In the genomic region with DNA sequence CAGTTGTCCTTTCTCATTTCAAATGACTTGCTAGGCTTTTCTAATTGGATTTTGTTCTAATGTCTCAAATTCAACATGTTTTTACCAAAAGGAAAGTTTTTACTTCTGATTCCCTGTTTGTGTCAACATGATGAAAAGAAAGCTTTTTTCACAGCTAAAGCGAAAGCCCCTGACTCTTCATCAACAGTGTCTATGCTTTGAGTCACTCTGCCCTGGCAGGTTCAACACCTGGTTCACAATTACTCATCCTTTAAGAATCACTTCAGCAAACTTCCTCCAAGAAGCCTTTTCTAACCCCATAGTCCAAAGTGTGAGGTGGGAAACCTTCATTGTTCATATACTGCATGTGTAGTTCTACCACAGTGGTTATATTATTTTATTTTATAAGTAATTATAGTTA, we compare ENCODE assay signal across 13 cellular contexts. TPM values are rescaled to one million over a fixed set of nuclear protein-coding genes. Genes with fewer than 3 reads are reported as not detected.
DNase-seq lines count a peak whose midpoint lies in the region; ATAC-seq and TF ChIP-seq lines count a peak whose summit lies in the region.
"Had no signal": no experiment of that assay in that cellular context is flagged by ENCODE, and none has a peak within 500 bp of the region (broad histone marks: within the 10 kb centered on the region; RNA-seq: fewer than 3 reads in every experiment).

No MANE protein-coding gene starts in this region.

- no peak overlapping the region for H3K4me3 Mint-ChIP-seq in WTC11
- H3K4me3 Mint-ChIP-seq: B cell, nephron had no signal

- WGBS in tibial nerve, 2 donors: 86 to 95% methylated on average over 1 of the region's 1 CpG

- TF ChIP-seq CTCF in RWPE2 (IDR thresholded peaks at IDR 0.05; ENCODE audit: poor library complexity, severe bottlenecking): no peak
- no peak for TF ChIP-seq CTCF in tibial nerve (IDR thresholded peaks at IDR 0.05)
- TF ChIP-seq CTCF in WTC11 (IDR thresholded peaks at IDR 0.05): no peak

- H3K27me3 ChIP-seq in RWPE2 (ENCODE audit: insufficient read depth, poor library complexity, severe bottlenecking) (no peaks in the 10 kb centered on the region), tibial nerve (no peaks in the 10 kb centered on the region)

- TF ChIP-seq EP300 in tibial nerve (IDR thresholded peaks at IDR 0.05): no peak

- H3K27me3 Mint-ChIP-seq in WTC11 (ENCODE audit: low read depth): no peaks in the 10 kb centered on the region; the same call in 1 of the 2 replicates

- CTCF ChIA-PET in WTC11 (lab: Charles Lee): no interaction called here

- no peaks in the 10 kb centered on the region for H3K36me3 Mint-ChIP-seq in WTC11

- TF ChIP-seq POLR2A in tibial nerve (IDR thresholded peaks at IDR 0.05): no peak

- peak overlapping the region; percentile 95 for H3K27ac ChIP-seq in RWPE2 (ENCODE audit: poor library complexity, severe bottlenecking)
- H3K27ac ChIP-seq in tibial nerve: no peak overlapping the region
- H3K27ac ChIP-seq: GM23248 had no signal

- H3K4me1 ChIP-seq in RWPE2 (ENCODE audit: insufficient read depth, poor library complexity, severe bottlenecking) (peaks cover 65% of the 10 kb centered on the region), tibial nerve (no peaks in the 10 kb centered on the region)

- H3K36me3 ChIP-seq in RWPE2 (ENCODE audit: low read depth) (no peaks in the 10 kb centered on the region), tibial nerve (no peaks in the 10 kb centered on the region)

- POLR2A ChIA-PET in WTC11 (lab: Charles Lee): no interaction called here

- H3K4me3 ChIP-seq in RWPE2 (ENCODE audit: severe bottlenecking): no peak overlapping the region
- no peak overlapping the region for H3K4me3 ChIP-seq in tibial nerve
- H3K4me3 ChIP-seq: GM23248 had no signal

- DNase-seq in DMS53 (lab: John Stamatoyannopoulos, UW): peak; percentile 57
- no peak for DNase-seq in RWPE2 (ENCODE audit: low spot score)
- DNase-seq in tibial nerve (ENCODE audit: low spot score in 2 of 2): no peak
- no peak for DNase-seq in stimulated activated CD4-positive, alpha-beta T cell treated with anti-CD3 and anti-CD28 coated beads, Interleukin-15, amount 100 ng/mL, for 24 hours
- DNase-seq in C1 segment of cervical spinal cord (lab: John Stamatoyannopoulos, UW): no peak
- DNase-seq in WTC11 (ENCODE audit: low spot score): no peak
- DNase-seq: amygdala, GM23248, NCI-H2171 had no signal

- no peaks in the 10 kb centered on the region for H3K9me3 Mint-ChIP-seq in WTC11

- peaks cover 15% of the 10 kb centered on the region for H3K4me1 Mint-ChIP-seq in WTC11
- H3K4me1 Mint-ChIP-seq: B cell had no signal

- no peaks in the 10 kb centered on the region for H3K9me3 ChIP-seq in RWPE2 (ENCODE audit: severe bottlenecking)
- H3K9me3 ChIP-seq in tibial nerve: no peaks in the 10 kb centered on the region

- H3K27ac Mint-ChIP-seq in WTC11: no peak overlapping the region
- H3K27ac Mint-ChIP-seq: B cell, nephron had no signal

- ATAC-seq in GM19351 (IDR thresholded peaks at IDR 0.05; ENCODE audit: unreplicated experiment) (peak; percentile 90), HG02973 (IDR thresholded peaks at IDR 0.05; ENCODE audit: unreplicated experiment) (peak; percentile 86), RWPE2 (ENCODE audit: low read depth) (peak; percentile 78), WTC11 (no peak)

TF ChIP-seq in WTC11, 78 proteins besides CTCF, POLR2A, EP300 and RAD21 (continues in another document):
- TF ChIP-seq TEAD4 (CRISPR knock-in tag; IDR thresholded peaks at IDR 0.05) (no peak), NR2C2 (CRISPR knock-in tag; IDR thresholded peaks at IDR 0.05) (no peak), ZNF232 (CRISPR knock-in tag; IDR thresholded peaks at IDR 0.05) (no peak), GRHL2 (CRISPR knock-in tag; IDR thresholded peaks at IDR 0.05; ENCODE audit: insufficient replicate concordance, severe bottlenecking) (no peak), FOXJ3 (CRISPR knock-in tag; IDR thresholded peaks at IDR 0.05; ENCODE audit: borderline replicate concordance) (no peak), NFYB (CRISPR knock-in tag; conservative IDR thresholded peaks at IDR 0.05; ENCODE audit: low read depth) (no peak)
- TF ChIP-seq, protein P1, sequence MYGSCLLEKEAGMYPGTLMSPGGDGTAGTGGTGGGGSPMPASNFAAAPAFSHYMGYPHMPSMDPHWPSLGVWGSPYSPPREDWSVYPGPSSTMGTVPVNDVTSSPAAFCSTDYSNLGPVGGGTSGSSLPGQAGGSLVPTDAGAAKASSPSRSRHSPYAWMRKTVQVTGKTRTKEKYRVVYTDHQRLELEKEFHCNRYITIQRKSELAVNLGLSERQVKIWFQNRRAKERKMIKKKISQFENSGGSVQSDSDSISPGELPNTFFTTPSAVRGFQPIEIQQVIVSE (CRISPR knock-in tag; IDR thresholded peaks at IDR 0.05; ENCODE audit: borderline replicate concordance): no peak
- TF ChIP-seq, protein P2, sequence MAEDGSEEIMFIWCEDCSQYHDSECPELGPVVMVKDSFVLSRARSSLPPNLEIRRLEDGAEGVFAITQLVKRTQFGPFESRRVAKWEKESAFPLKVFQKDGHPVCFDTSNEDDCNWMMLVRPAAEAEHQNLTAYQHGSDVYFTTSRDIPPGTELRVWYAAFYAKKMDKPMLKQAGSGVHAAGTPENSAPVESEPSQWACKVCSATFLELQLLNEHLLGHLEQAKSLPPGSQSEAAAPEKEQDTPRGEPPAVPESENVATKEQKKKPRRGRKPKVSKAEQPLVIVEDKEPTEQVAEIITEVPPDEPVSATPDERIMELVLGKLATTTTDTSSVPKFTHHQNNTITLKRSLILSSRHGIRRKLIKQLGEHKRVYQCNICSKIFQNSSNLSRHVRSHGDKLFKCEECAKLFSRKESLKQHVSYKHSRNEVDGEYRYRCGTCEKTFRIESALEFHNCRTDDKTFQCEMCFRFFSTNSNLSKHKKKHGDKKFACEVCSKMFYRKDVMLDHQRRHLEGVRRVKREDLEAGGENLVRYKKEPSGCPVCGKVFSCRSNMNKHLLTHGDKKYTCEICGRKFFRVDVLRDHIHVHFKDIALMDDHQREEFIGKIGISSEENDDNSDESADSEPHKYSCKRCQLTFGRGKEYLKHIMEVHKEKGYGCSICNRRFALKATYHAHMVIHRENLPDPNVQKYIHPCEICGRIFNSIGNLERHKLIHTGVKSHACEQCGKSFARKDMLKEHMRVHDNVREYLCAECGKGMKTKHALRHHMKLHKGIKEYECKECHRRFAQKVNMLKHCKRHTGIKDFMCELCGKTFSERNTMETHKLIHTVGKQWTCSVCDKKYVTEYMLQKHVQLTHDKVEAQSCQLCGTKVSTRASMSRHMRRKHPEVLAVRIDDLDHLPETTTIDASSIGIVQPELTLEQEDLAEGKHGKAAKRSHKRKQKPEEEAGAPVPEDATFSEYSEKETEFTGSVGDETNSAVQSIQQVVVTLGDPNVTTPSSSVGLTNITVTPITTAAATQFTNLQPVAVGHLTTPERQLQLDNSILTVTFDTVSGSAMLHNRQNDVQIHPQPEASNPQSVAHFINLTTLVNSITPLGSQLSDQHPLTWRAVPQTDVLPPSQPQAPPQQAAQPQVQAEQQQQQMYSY (CRISPR knock-in tag; IDR thresholded peaks at IDR 0.05): no peak
- TF ChIP-seq, protein P3, sequence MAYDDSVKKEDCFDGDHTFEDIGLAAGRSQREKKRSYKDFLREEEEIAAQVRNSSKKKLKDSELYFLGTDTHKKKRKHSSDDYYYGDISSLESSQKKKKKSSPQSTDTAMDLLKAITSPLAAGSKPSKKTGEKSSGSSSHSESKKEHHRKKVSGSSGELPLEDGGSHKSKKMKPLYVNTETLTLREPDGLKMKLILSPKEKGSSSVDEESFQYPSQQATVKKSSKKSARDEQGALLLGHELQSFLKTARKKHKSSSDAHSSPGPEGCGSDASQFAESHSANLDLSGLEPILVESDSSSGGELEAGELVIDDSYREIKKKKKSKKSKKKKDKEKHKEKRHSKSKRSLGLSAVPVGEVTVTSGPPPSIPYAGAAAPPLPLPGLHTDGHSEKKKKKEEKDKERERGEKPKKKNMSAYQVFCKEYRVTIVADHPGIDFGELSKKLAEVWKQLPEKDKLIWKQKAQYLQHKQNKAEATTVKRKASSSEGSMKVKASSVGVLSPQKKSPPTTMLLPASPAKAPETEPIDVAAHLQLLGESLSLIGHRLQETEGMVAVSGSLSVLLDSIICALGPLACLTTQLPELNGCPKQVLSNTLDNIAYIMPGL (CRISPR knock-in tag; IDR thresholded peaks at IDR 0.05): no peak
- TF ChIP-seq, protein P4, sequence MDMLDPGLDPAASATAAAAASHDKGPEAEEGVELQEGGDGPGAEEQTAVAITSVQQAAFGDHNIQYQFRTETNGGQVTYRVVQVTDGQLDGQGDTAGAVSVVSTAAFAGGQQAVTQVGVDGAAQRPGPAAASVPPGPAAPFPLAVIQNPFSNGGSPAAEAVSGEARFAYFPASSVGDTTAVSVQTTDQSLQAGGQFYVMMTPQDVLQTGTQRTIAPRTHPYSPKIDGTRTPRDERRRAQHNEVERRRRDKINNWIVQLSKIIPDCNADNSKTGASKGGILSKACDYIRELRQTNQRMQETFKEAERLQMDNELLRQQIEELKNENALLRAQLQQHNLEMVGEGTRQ (CRISPR knock-in tag; IDR thresholded peaks at IDR 0.05): no peak
- TF ChIP-seq, protein P5, sequence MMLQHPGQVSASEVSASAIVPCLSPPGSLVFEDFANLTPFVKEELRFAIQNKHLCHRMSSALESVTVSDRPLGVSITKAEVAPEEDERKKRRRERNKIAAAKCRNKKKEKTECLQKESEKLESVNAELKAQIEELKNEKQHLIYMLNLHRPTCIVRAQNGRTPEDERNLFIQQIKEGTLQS (CRISPR knock-in tag; conservative IDR thresholded peaks at IDR 0.05): no peak
- TF ChIP-seq, protein P6, sequence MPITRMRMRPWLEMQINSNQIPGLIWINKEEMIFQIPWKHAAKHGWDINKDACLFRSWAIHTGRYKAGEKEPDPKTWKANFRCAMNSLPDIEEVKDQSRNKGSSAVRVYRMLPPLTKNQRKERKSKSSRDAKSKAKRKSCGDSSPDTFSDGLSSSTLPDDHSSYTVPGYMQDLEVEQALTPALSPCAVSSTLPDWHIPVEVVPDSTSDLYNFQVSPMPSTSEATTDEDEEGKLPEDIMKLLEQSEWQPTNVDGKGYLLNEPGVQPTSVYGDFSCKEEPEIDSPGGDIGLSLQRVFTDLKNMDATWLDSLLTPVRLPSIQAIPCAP (CRISPR knock-in tag; IDR thresholded peaks at IDR 0.05): no peak

RNA-seq across cellular contexts. Expression of a gene that starts 7.6 kb away (rescaled TPM):
- total RNA-seq in tibial nerve: 1 to 10 TPM; 4.0 to 6.9 (median 5.7) TPM
- total RNA-seq in WTC11 (2021): 113 to 117 TPM (median 113 TPM) in 3 replicates
- total RNA-seq: B cell had no signal

RNA-seq across cellular contexts. Expression of a gene that starts 42.8 kb away (rescaled TPM):
- not detected for total RNA-seq in tibial nerve
- total RNA-seq in WTC11 (2021): 0.04 TPM in 1 of 3 replicates, not detected in the others
- total RNA-seq: B cell, GM23248 had no signal

Comparison
In these comparisons a context has a peak if more than half of its experiments do, and no peak if none do; other contexts are left out.
1. RNA of a gene that starts 7.6 kb away (total RNA-seq): 113 to 117 TPM in WTC11; 4.0 to 6.9 TPM in tibial nerve; every median in the first group is over 10 times any median in the second.